8 cellular contexts compared by ENCODE assay signal in genomic region chr13:113862191-113862765, GRCh38. TPM values are rescaled to one million over a fixed set of nuclear protein-coding genes. Genes with fewer than 3 reads are reported as not detected.
DNase-seq lines count a peak whose midpoint lies in the region; ATAC-seq and TF ChIP-seq lines count a peak whose summit lies in the region.

No MANE protein-coding gene starts in this region.

- POLR2A ChIA-PET in IMR-90 (lab: Charles Lee; ENCODE audit: unreplicated experiment): no interaction called here
- POLR2A ChIA-PET in naive thymus-derived CD4-positive, alpha-beta T cell (lab: Charles Lee): interaction anchor here (0.5 kb wide), 1 partner anchor 13 kb away, joined by 4 read pairs; no protein-coding TSS in a partner anchor

- no peaks in the 10 kb centered on the region for H3K9me3 ChIP-seq in IMR-90 (ENCODE audit: control insufficient read depth, insufficient read depth, low read length)
- no peaks in the 10 kb centered on the region for H3K9me3 ChIP-seq in naive thymus-derived CD4-positive, alpha-beta T cell (ENCODE audit: control insufficient read depth in 2 of 3, low read length in 3 of 3)
- no peaks in the 10 kb centered on the region for H3K9me3 ChIP-seq in effector memory CD4-positive, alpha-beta T cell (ENCODE audit: control insufficient read depth, low read length)

- 86% methylated on average over 10 of the region's 21 CpGs; no CpG with 5 or more reads in 1 of the 2 experiments for WGBS in IMR-90 (ENCODE audit: extremely low coverage in 2 of 2, insufficient read length in 1 of 2), 2 experiments

- H3K4me2 ChIP-seq in IMR-90 (ENCODE audit: low read depth, low read length): peak overlapping the region; percentile 83

- H4K5ac ChIP-seq in IMR-90 (ENCODE audit: low read depth, low read length): peak overlapping the region; percentile 17; the same call in 1 of the 2 replicates

- peak overlapping the region; percentile 97 for H2AK9ac ChIP-seq in IMR-90 (replicated peaks; ENCODE audit: low read depth, low read length, poor library complexity)

- dilution Hi-C loops in IMR-90 (cut with HindIII; ENCODE audit: low sequenced_read_pairs, unreplicated experiment): no loop called here

- CTCF ChIA-PET in IMR-90 (lab: Yijun Ruan, JAX): no interaction called here
- CTCF ChIA-PET in naive thymus-derived CD4-positive, alpha-beta T cell (lab: Charles Lee): interaction anchor here (0.7 kb wide), 1 partner anchor 9 kb away, joined by 3 read pairs; no protein-coding TSS in a partner anchor

- intact Hi-C loops in IMR-90 (cut with micrococcal nuclease): loop anchor here (2.0 to 5.0 kb wide), 4 partner anchors 35 to 365 kb away; no protein-coding TSS in a partner anchor
- intact Hi-C loops in naive thymus-derived CD4-positive, alpha-beta T cell (cut with micrococcal nuclease): loop anchor here in 1 of 2 donors (5.0 kb wide), 1 partner anchor 45 kb away; no protein-coding TSS in a partner anchor

- peak overlapping the region; percentile 100 for H2BK5ac ChIP-seq in IMR-90 (ENCODE audit: low read depth, low read length, poor library complexity, severe bottlenecking)

- H3K4me3 Mint-ChIP-seq in naive thymus-derived CD4-positive, alpha-beta T cell: peak overlapping the region; percentile 62 to 87 (median 76)

- TF ChIP-seq POLR2A in IMR-90 (IDR thresholded peaks at IDR 0.05; ENCODE audit: low read depth, low read length): no peak

- H3K14ac ChIP-seq in IMR-90 (replicated peaks; ENCODE audit: low read depth, low read length): peak overlapping the region; percentile 89

- H4K91ac ChIP-seq in IMR-90 (ENCODE audit: insufficient read depth, low read depth, low read length): peak overlapping the region; percentile 84

- in situ Hi-C loops in IMR-90 (cut with MboI; ENCODE audit: low sequenced_read_pairs): no loop called here

- H2AFZ ChIP-seq in ACC112 (ENCODE audit: low read length, unreplicated experiment) (peak overlapping the region; percentile 87), IMR-90 (replicated peaks; ENCODE audit: low read length, poor library complexity) (peak overlapping the region; percentile 65)

- H2BK120ac ChIP-seq in IMR-90 (ENCODE audit: low read depth, low read length): peak overlapping the region; percentile 38

- H3K23ac ChIP-seq in IMR-90 (ENCODE audit: low read depth, low read length): peak overlapping the region; percentile 83

- H4K20me1 ChIP-seq in IMR-90 (ENCODE audit: insufficient read depth, low read length): peaks cover 55% of the 10 kb centered on the region

- H2BK20ac ChIP-seq in IMR-90 (ENCODE audit: low read depth, low read length): peak overlapping the region; percentile 27

- peaks cover 22% of the 10 kb centered on the region for H3K9me1 ChIP-seq in IMR-90 (ENCODE audit: insufficient read depth, low read length)

- no peak for TF ChIP-seq CTCF in IMR-90 (conservative IDR thresholded peaks at IDR 0.05; ENCODE audit: low read depth, low read length)

- DNase-seq in IMR-90: peak; percentile 36
- DNase-seq in ecto neural progenitor cell (ENCODE audit: low spot score): peak; percentile 48
- no peak for DNase-seq in naive thymus-derived CD4-positive, alpha-beta T cell
- no peak for DNase-seq in effector memory CD4-positive, alpha-beta T cell
- no peak for DNase-seq in NCI-H345 (lab: John Stamatoyannopoulos, UW)
- no peak for DNase-seq in COR-L47 (lab: John Stamatoyannopoulos, UW)
- DNase-seq in AG08395 (ENCODE audit: low spot score): no peak

- no TSS peak for BruUV-seq in IMR-90 (replicated peaks; lab: Mats Ljungman, UMichigan)

- H4K8ac ChIP-seq in IMR-90 (ENCODE audit: low read depth in 2 of 2, low read length in 2 of 2): peak overlapping the region; percentile 83 to 89

- peak overlapping the region; percentile 97 for H3K9ac ChIP-seq in IMR-90 (ENCODE audit: low read depth, low read length)

- no peaks in the 10 kb centered on the region for H3K36me3 ChIP-seq in ACC112 (ENCODE audit: insufficient read depth, low read length)
- H3K36me3 ChIP-seq in IMR-90 (ENCODE audit: control insufficient read depth, insufficient read depth, low read length): peaks cover 23% of the 10 kb centered on the region
- H3K36me3 ChIP-seq in naive thymus-derived CD4-positive, alpha-beta T cell (ENCODE audit: control insufficient read depth in 2 of 3, insufficient read depth in 3 of 3, low read length in 3 of 3): no peaks in the 10 kb centered on the region
- no peaks in the 10 kb centered on the region for H3K36me3 ChIP-seq in effector memory CD4-positive, alpha-beta T cell (ENCODE audit: control insufficient read depth, insufficient read depth, low read length)

- H3K4me1 ChIP-seq in ACC112 (ENCODE audit: control insufficient read depth, insufficient read depth, low read length, unreplicated experiment) (peaks cover 2% of the 10 kb centered on the region), IMR-90 (ENCODE audit: control insufficient read depth, insufficient read depth, low read length) (peaks cover 25% of the 10 kb centered on the region)
- H3K4me1 ChIP-seq in naive thymus-derived CD4-positive, alpha-beta T cell (ENCODE audit: control insufficient read depth in 2 of 2, insufficient read depth in 2 of 2, low read length in 2 of 2): peaks cover 0 to 5% of the 10 kb centered on the region in 2 donors
- H3K4me1 ChIP-seq in effector memory CD4-positive, alpha-beta T cell (ENCODE audit: control insufficient read depth, insufficient read depth, low read length, poor library complexity, severe bottlenecking): peaks cover 4% of the 10 kb centered on the region

- H3K79me1 ChIP-seq in IMR-90 (ENCODE audit: low read depth in 1 of 2, low read length in 2 of 2): peaks cover 14 to 59% of the 10 kb centered on the region in 2 experiments

- H2AK5ac ChIP-seq in IMR-90 (ENCODE audit: low read depth, low read length): peak overlapping the region; percentile 86

- H3K27ac ChIP-seq in ACC112 (ENCODE audit: low read depth, low read length): no peak overlapping the region
- peak overlapping the region; percentile 97 for H3K27ac ChIP-seq in IMR-90 (ENCODE audit: insufficient read depth, low read length)
- H3K27ac ChIP-seq in naive thymus-derived CD4-positive, alpha-beta T cell (ENCODE audit: low read depth, low read length): no peak overlapping the region
- no peak overlapping the region for H3K27ac ChIP-seq in effector memory CD4-positive, alpha-beta T cell (ENCODE audit: insufficient read depth, low read length, poor library complexity, severe bottlenecking)

- peak overlapping the region; percentile 60 for H3K56ac ChIP-seq in IMR-90 (ENCODE audit: extremely low read depth, insufficient read depth, low read length)

- H3K4ac ChIP-seq in IMR-90 (ENCODE audit: low read depth, low read length): peak overlapping the region; percentile 89

- H3K27me3 ChIP-seq in ACC112 (ENCODE audit: insufficient read depth, low read length) (no peaks in the 10 kb centered on the region), IMR-90 (ENCODE audit: control insufficient read depth, insufficient read depth, low read length) (no peaks in the 10 kb centered on the region)
- peaks cover 6 to 17% of the 10 kb centered on the region in 2 donors for H3K27me3 ChIP-seq in naive thymus-derived CD4-positive, alpha-beta T cell (ENCODE audit: control insufficient read depth in 2 of 2, insufficient read depth in 2 of 2, low read length in 2 of 2)
- peaks cover 14% of the 10 kb centered on the region for H3K27me3 ChIP-seq in effector memory CD4-positive, alpha-beta T cell (replicated peaks; ENCODE audit: control insufficient read depth, insufficient read depth, low read length, poor library complexity, severe bottlenecking)

- peak overlapping the region; percentile 48 for H3K18ac ChIP-seq in IMR-90 (ENCODE audit: low read depth, low read length)

- peaks cover 6 to 16% (median 14%) of the 10 kb centered on the region in 7 donors for H3K4me1 Mint-ChIP-seq in naive thymus-derived CD4-positive, alpha-beta T cell

- no peak for TF ChIP-seq RAD21 in IMR-90 (IDR thresholded peaks at IDR 0.05; ENCODE audit: low read length)

- peaks cover 0 to 15% (median 0%) of the 10 kb centered on the region in 11 donors for H3K9me3 Mint-ChIP-seq in naive thymus-derived CD4-positive, alpha-beta T cell

- H2BK15ac ChIP-seq in IMR-90 (ENCODE audit: low read depth, low read length): peak overlapping the region; percentile 11; the same call in 2 of the 3 replicates

- H3K36me3 Mint-ChIP-seq in naive thymus-derived CD4-positive, alpha-beta T cell: peaks cover 0 to 3% (median 0%) of the 10 kb centered on the region in 5 donors

- peak; percentile 1 for ATAC-seq in IMR-90 (ENCODE audit: low read depth)
- ATAC-seq in naive thymus-derived CD4-positive, alpha-beta T cell: no peak

- H3K79me2 ChIP-seq in ACC112 (ENCODE audit: control insufficient read depth, insufficient read depth, low read length, unreplicated experiment): peaks cover 52% of the 10 kb centered on the region

- peaks cover 34 to 49% (median 40%) of the 10 kb centered on the region in 5 donors for H3K27me3 Mint-ChIP-seq in naive thymus-derived CD4-positive, alpha-beta T cell

- H3K27ac Mint-ChIP-seq in naive thymus-derived CD4-positive, alpha-beta T cell: no peak overlapping the region

- H3K4me3 ChIP-seq in ACC112 (ENCODE audit: low read depth, low read length): peak overlapping the region; percentile 98
- H3K4me3 ChIP-seq in IMR-90 (ENCODE audit: insufficient read depth, low read depth, low read length): peak overlapping the region; percentile 93
- no peak overlapping the region for H3K4me3 ChIP-seq in naive thymus-derived CD4-positive, alpha-beta T cell (ENCODE audit: low read length)
- no peak overlapping the region for H3K4me3 ChIP-seq in effector memory CD4-positive, alpha-beta T cell (ENCODE audit: insufficient read depth, low read depth, low read length, poor library complexity, severe bottlenecking)

TF ChIP-seq in IMR-90, 13 proteins besides CTCF, POLR2A, EP300 and RAD21:
- TF ChIP-seq RCOR1 (IDR thresholded peaks at IDR 0.05; ENCODE audit: insufficient replicate concordance, low read length) (peak; percentile 12), MAZ (IDR thresholded peaks at IDR 0.05; ENCODE audit: borderline replicate concordance, low read depth, low read length) (no peak), BHLHE40 (IDR thresholded peaks at IDR 0.05; ENCODE audit: low read depth, low read length) (no peak), MAFK (IDR thresholded peaks at IDR 0.05; ENCODE audit: low read depth, low read length) (no peak), CHD1 (IDR thresholded peaks at IDR 0.05; ENCODE audit: low read depth, low read length) (no peak)

RNA-seq across cellular contexts. Expression of gene GAS6, which starts 1.6 kb away (rescaled TPM):
- total RNA-seq in IMR-90 (2012; rRNA removed): 212 and 220 TPM in 2 replicates
- 795 and 823 TPM in 2 replicates for polyA plus RNA-seq in IMR-90 (2012; rRNA removed)
- 1,010 and 1,498 TPM in 2 replicates for polyA plus RNA-seq in IMR-90 (2012; cell fraction: cytosol; rRNA removed)
- 1,145 and 2,216 TPM in 2 replicates for polyA plus RNA-seq in IMR-90 (2012; cell fraction: nucleus; rRNA removed; ENCODE audit: low replicate concordance)
- 1 to 10 TPM; 2.4 to 5.5 (median 3.2) TPM for total RNA-seq in naive thymus-derived CD4-positive, alpha-beta T cell
- polyA plus RNA-seq in naive thymus-derived CD4-positive, alpha-beta T cell: under 1 TPM in 1 of 2 donors, not detected in 1; 0.38 TPM

Comparison
In these comparisons a context has a peak if more than half of its experiments do, and no peak if none do; other contexts are left out.
1. H3K4me3 ChIP-seq: peak in ACC112 (single experiment) and IMR-90 (single experiment); none in naive thymus-derived CD4-positive, alpha-beta T cell (single experiment) and effector memory CD4-positive, alpha-beta T cell (single experiment).
2. DNase-seq: peak in IMR-90 (single experiment) and ecto neural progenitor cell (single experiment); none in naive thymus-derived CD4-positive, alpha-beta T cell (0 of 9), effector memory CD4-positive, alpha-beta T cell (0 of 3), NCI-H345 (single experiment), COR-L47 (single experiment) and AG08395 (single experiment).
3. RNA of gene GAS6, which starts 1.6 kb away (total RNA-seq): 212 to 220 TPM in IMR-90; 2.4 to 5.5 TPM in naive thymus-derived CD4-positive, alpha-beta T cell; every median in the first group is over 10 times any median in the second.